Comparison of ENCODE assay signal across 8 cellular contexts in genomic region chr3:73100734-73101550, GRCh38. TPM values are rescaled to one million over a fixed set of nuclear protein-coding genes. Genes with fewer than 3 reads are reported as not detected.
DNase-seq lines count a peak whose midpoint lies in the region; ATAC-seq and TF ChIP-seq lines count a peak whose summit lies in the region.

No MANE protein-coding gene starts in this region.

- 31 to 36% methylated on average over 9 to 10 of the region's 10 CpGs for WGBS in testis, 2 donors

- H3K36me3 ChIP-seq in testis (ENCODE audit: low read depth, missing control alignments): no peaks in the 10 kb centered on the region

- intact Hi-C loops in testis (cut with DNase I; ENCODE audit: low total_unique reads): loop anchor here (5.0 to 10.0 kb wide), 2 partner anchors 331 to 404 kb away; no protein-coding TSS in a partner anchor

- H3K4me1 ChIP-seq in foreskin keratinocyte (no peaks in the 10 kb centered on the region), testis (no peaks in the 10 kb centered on the region)

- ATAC-seq in GM21619 (IDR thresholded peaks at IDR 0.05; ENCODE audit: unreplicated experiment): peak; percentile 87
- ATAC-seq in foreskin keratinocyte: peak; percentile 84

- no peak for TF ChIP-seq POLR2A in testis (IDR thresholded peaks at IDR 0.05)

- no peak overlapping the region for H3K27ac ChIP-seq in foreskin keratinocyte
- no peak overlapping the region for H3K27ac ChIP-seq in testis

- H3K27me3 ChIP-seq in foreskin keratinocyte: no peaks in the 10 kb centered on the region
- H3K27me3 ChIP-seq in testis: no peaks in the 10 kb centered on the region

- TF ChIP-seq CTCF in foreskin keratinocyte (conservative IDR thresholded peaks at IDR 0.05): peak; percentile 88
- peak; percentile 90 to 96 (median 93) for TF ChIP-seq CTCF in testis (IDR thresholded peaks at IDR 0.05)

- DNase-seq in DMS79 treated with DMSO at 0.1 percent for 48 hours (lab: John Stamatoyannopoulos, UW) (peak; percentile 1), Kasumi-1 (lab: John Stamatoyannopoulos, UW) (peak; percentile 73 to 77), RPMI8226 (peak; percentile 81), foreskin keratinocyte (peak in 1 of 2 donors; percentile 53), nucleus accumbens (lab: John Stamatoyannopoulos, UW) (peak in 54 of 56 donors; percentile 6 to 94 (median 64)), testis (peak; percentile 96)
- DNase-seq in activated T-helper 1 cell treated with anti-CD3 and anti-CD28 coated beads, Interleukin-2, amount 50 U/mL, for 16 hours (ENCODE audit: low read depth in 1 of 2, low spot score in 1 of 2): peak; percentile 58 to 59

- no peak overlapping the region for H3K4me3 ChIP-seq in testis

- H3K9me3 ChIP-seq in testis: no peaks in the 10 kb centered on the region

RNA-seq across cellular contexts. Expression of gene EBLN2, which starts 39.5 kb away (rescaled TPM):
- total RNA-seq in foreskin keratinocyte (1.9 and 2.0 TPM in 2 replicates), testis (10 to 100 TPM; 10.5 to 12.8 TPM)
- polyA plus RNA-seq in foreskin keratinocyte (0.06 TPM in 2 replicates), testis (ENCODE audit: insufficient read depth, low read depth, low replicate concordance) (1.9 TPM)
